22 cellular contexts compared by ENCODE assay signal in the genomic region with DNA sequence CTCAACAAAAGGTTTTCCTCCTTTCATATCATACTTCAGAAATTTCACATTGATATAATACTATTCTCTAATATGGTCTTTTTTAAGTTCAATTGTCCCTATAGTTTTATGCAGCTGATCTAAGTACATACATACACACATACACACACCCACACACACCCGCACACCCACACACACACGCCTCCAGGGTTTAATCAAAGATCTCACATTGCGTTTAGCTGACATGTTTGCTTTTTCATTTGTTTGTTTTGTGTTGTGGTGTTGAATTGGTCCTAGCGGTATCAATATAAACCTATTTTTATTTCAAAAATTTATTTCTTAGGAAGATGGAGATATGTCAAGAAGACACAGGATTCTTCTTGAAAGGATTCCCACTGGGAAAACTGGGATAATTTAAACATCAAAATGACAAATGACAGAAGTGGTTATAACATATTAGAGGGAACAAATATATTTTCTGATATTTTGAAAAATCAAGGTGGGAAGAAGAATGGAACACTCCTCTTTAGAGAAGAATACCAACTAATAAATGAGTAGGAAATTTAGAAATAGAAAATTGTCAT.
A peak's percentile ranks its signal among the peaks of the same experiment; 100 is the strongest.
DNase-seq lines count a peak whose midpoint lies in the region; ATAC-seq and TF ChIP-seq lines count a peak whose summit lies in the region.
"Had no signal": no experiment of that assay in that cellular context is flagged by ENCODE, and none has a peak within 500 bp of the region (broad histone marks: within the 10 kb centered on the region; RNA-seq: fewer than 3 reads in every experiment).

No MANE protein-coding gene starts in this region.

- no peak for TF ChIP-seq CTCF in nephron (IDR thresholded peaks at IDR 0.05; ENCODE audit: unreplicated experiment in 3 of 3)
- no peak for TF ChIP-seq CTCF in type B pancreatic cell (conservative IDR thresholded peaks at IDR 0.05)
- TF ChIP-seq CTCF in dorsolateral prefrontal cortex (IDR thresholded peaks at IDR 0.05 in 54 of 56, conservative IDR thresholded peaks at IDR 0.05 in 2 of 56; ENCODE audit: low read depth in 1 of 56, partially characterized antibody in 56 of 56) = no peak

- peak overlapping the region; percentile 55 for H3K27ac Mint-ChIP-seq in activated T-cell treated with anti-CD3 and anti-CD28 coated beads, Interleukin-2, amount 50 U/mL, for 72 hours
- H3K27ac Mint-ChIP-seq in nephron (peak overlapping the region; percentile 45 to 85 (median 68)), type B pancreatic cell (no peak overlapping the region)
- H3K27ac Mint-ChIP-seq: CD14-positive monocyte; CD4-positive, alpha-beta T cell had no signal

- intact Hi-C loops in dorsolateral prefrontal cortex (cut with DNase I) = no loop called here

- no peak overlapping the region for H3K4me3 ChIP-seq in dorsolateral prefrontal cortex
- H3K4me3 ChIP-seq: BLaER1 treated with 17β-estradiol and CSF1 and Interleukin-3, amounts not matched to agents 10 nM and 100 nM; GM12878; GM23248 had no signal

- no peaks in the 10 kb centered on the region for H3K9me3 Mint-ChIP-seq in activated T-cell treated with anti-CD3 and anti-CD28 coated beads, Interleukin-2, amount 50 U/mL, for 72 hours
- H3K9me3 Mint-ChIP-seq in nephron (no peaks in the 10 kb centered on the region), type B pancreatic cell (peaks cover 11% of the 10 kb centered on the region)
- H3K9me3 Mint-ChIP-seq: CD4-positive, alpha-beta T cell; CD8-positive, alpha-beta memory T cell had no signal

- no peaks in the 10 kb centered on the region for H3K27me3 Mint-ChIP-seq in activated T-cell treated with anti-CD3 and anti-CD28 coated beads, Interleukin-2, amount 50 U/mL, for 72 hours (ENCODE audit: low read depth)
- H3K27me3 Mint-ChIP-seq in nephron (ENCODE audit: low read depth) = peaks cover 4% of the 10 kb centered on the region
- H3K27me3 Mint-ChIP-seq in type B pancreatic cell = peaks cover 7% of the 10 kb centered on the region
- H3K27me3 Mint-ChIP-seq: CD4-positive, alpha-beta T cell had no signal

- DNase-seq in activated T-cell treated with anti-CD3 and anti-CD28 coated beads, Interleukin-2, amount 50 U/mL, for 72 hours = no peak
- DNase-seq in activated T-cell treated with anti-CD3 and anti-CD28 coated beads, Interleukin-2, amount 50 U/mL, for 48 hours = no peak
- DNase-seq in type B pancreatic cell (ENCODE audit: extremely low spot score, unreplicated experiment) = no peak
- DNase-seq in dorsolateral prefrontal cortex = no peak
- DNase-seq: ACHN; AML-193; CD4-positive, alpha-beta T cell; CD8-positive, alpha-beta memory T cell; DMS 273 treated with DMSO at 0.1 percent for 48 hours; DMS79; EL; GDM1; GM23248; H7; HCEC 1CT had no signal

- H3K4me1 Mint-ChIP-seq in activated T-cell treated with anti-CD3 and anti-CD28 coated beads, Interleukin-2, amount 50 U/mL, for 72 hours (ENCODE audit: low read depth) = peaks cover 5% of the 10 kb centered on the region
- peaks cover 21% of the 10 kb centered on the region for H3K4me1 Mint-ChIP-seq in nephron
- peaks cover 31% of the 10 kb centered on the region for H3K4me1 Mint-ChIP-seq in type B pancreatic cell (ENCODE audit: unreplicated experiment)
- H3K4me1 Mint-ChIP-seq: CD14-positive monocyte; CD8-positive, alpha-beta memory T cell had no signal

- H3K27me3 ChIP-seq in dorsolateral prefrontal cortex = no peaks in the 10 kb centered on the region
- H3K27me3 ChIP-seq: BE2C; BLaER1 treated with 17β-estradiol and CSF1 and Interleukin-3, amounts not matched to agents 10 nM and 100 nM had no signal

- H3K36me3 Mint-ChIP-seq in activated T-cell treated with anti-CD3 and anti-CD28 coated beads, Interleukin-2, amount 50 U/mL, for 72 hours (ENCODE audit: insufficient read depth in 2 of 2) = no peaks in the 10 kb centered on the region
- no peaks in the 10 kb centered on the region for H3K36me3 Mint-ChIP-seq in nephron (ENCODE audit: low read depth)
- H3K36me3 Mint-ChIP-seq in type B pancreatic cell = peaks cover 4% of the 10 kb centered on the region
- H3K36me3 Mint-ChIP-seq: CD14-positive monocyte; CD8-positive, alpha-beta memory T cell had no signal

- no peak overlapping the region for H3K27ac ChIP-seq in dorsolateral prefrontal cortex
- H3K27ac ChIP-seq: 22Rv1; BLaER1 treated with 17β-estradiol and CSF1 and Interleukin-3, amounts not matched to agents 10 nM and 100 nM; GM23248 had no signal

- ATAC-seq in activated T-cell treated with anti-CD3 and anti-CD28 coated beads, Interleukin-2, amount 50 U/mL, for 72 hours (replicated peaks in 1 of 2) = no peak
- ATAC-seq in HG03045 (IDR thresholded peaks at IDR 0.05; ENCODE audit: unreplicated experiment) = no peak
- ATAC-seq: GM12878 had no signal

- no peak overlapping the region for H3K4me3 Mint-ChIP-seq in activated T-cell treated with anti-CD3 and anti-CD28 coated beads, Interleukin-2, amount 50 U/mL, for 72 hours
- H3K4me3 Mint-ChIP-seq in nephron (no peak overlapping the region), type B pancreatic cell (peak overlapping the region; percentile 7)
- H3K4me3 Mint-ChIP-seq: CD14-positive monocyte; CD4-positive, alpha-beta T cell; CD8-positive, alpha-beta memory T cell had no signal
